Comparison of ENCODE assay signal across 8 cellular contexts in genomic region chr11:662689-663274, GRCh38. TPM values are rescaled to one million over a fixed set of nuclear protein-coding genes. Genes with fewer than 3 reads are reported as not detected.
DNase-seq lines count a peak whose midpoint lies in the region; ATAC-seq, FAIRE-seq and TF ChIP-seq lines count a peak whose summit lies in the region.

No MANE protein-coding gene starts in this region.

- H3K27me3 ChIP-seq in naive thymus-derived CD4-positive, alpha-beta T cell (ENCODE audit: control insufficient read depth in 2 of 2, insufficient read depth in 2 of 2, low read length in 2 of 2), result no peaks in the 10 kb centered on the region

- TF ChIP-seq CTCF in LNCaP clone FGC (IDR thresholded peaks at IDR 0.05; ENCODE audit: control insufficient read depth, extremely low read depth, insufficient read depth), result peak; percentile 85

- CTCF ChIA-PET in activated CD4-positive, alpha-beta memory T cell treated with anti-CD3 and anti-CD28 coated beads for 36 hours (lab: Charles Lee), result interaction anchor here (0.6 to 3.3 kb wide), 4 partner anchors 11 to 60 kb away, joined by 3 to 38 read pairs (median 4); partner anchors contain the start of gene TMEM80
- CTCF ChIA-PET in naive thymus-derived CD4-positive, alpha-beta T cell (lab: Charles Lee), result interaction anchor here (0.7 to 1.9 kb wide), 4 partner anchors 55 to 103 kb away, joined by 3 to 10 read pairs (median 4); no protein-coding TSS in a partner anchor

- no peak overlapping the region for H3K4me3 Mint-ChIP-seq in activated CD4-positive, alpha-beta memory T cell treated with anti-CD3 and anti-CD28 coated beads for 36 hours
- H3K4me3 Mint-ChIP-seq in naive thymus-derived CD4-positive, alpha-beta T cell, result no peak overlapping the region

- peak; percentile 72 for DNase-seq in ELR (ENCODE audit: low read depth)
- DNase-seq in LNCaP clone FGC (ENCODE audit: low read depth), result no peak
- peak; percentile 56 for DNase-seq in activated CD4-positive, alpha-beta memory T cell treated with anti-CD3 and anti-CD28 coated beads for 36 hours
- peak; percentile 61 to 74 for DNase-seq in erythroblast (lab: John Stamatoyannopoulos, UW)
- peak in 6 of 9 donors; percentile 24 to 48 (median 32) for DNase-seq in naive thymus-derived CD4-positive, alpha-beta T cell
- DNase-seq in urothelium cell line (ENCODE audit: low spot score), result peak; percentile 65

- H3K4me3 ChIP-seq in LNCaP clone FGC (ENCODE audit: low read depth, low read length), result no peak overlapping the region
- H3K4me3 ChIP-seq in naive thymus-derived CD4-positive, alpha-beta T cell (ENCODE audit: low read length), result no peak overlapping the region

- peak; percentile 86 for ATAC-seq in naive thymus-derived CD4-positive, alpha-beta T cell
- ATAC-seq in GM18861 (IDR thresholded peaks at IDR 0.05; ENCODE audit: unreplicated experiment) (no peak), HG03571 (IDR thresholded peaks at IDR 0.05; ENCODE audit: unreplicated experiment) (no peak)

- H3K27ac Mint-ChIP-seq in activated CD4-positive, alpha-beta memory T cell treated with anti-CD3 and anti-CD28 coated beads for 36 hours, result no peak overlapping the region
- peak overlapping the region in 1 of 9 donors; percentile 46 for H3K27ac Mint-ChIP-seq in naive thymus-derived CD4-positive, alpha-beta T cell

- H3K36me3 Mint-ChIP-seq in activated CD4-positive, alpha-beta memory T cell treated with anti-CD3 and anti-CD28 coated beads for 36 hours, result peaks cover 13% of the 10 kb centered on the region
- H3K36me3 Mint-ChIP-seq in naive thymus-derived CD4-positive, alpha-beta T cell, result peaks cover 0 to 16% (median 0%) of the 10 kb centered on the region in 5 donors

- POLR2A ChIA-PET in activated CD4-positive, alpha-beta memory T cell treated with anti-CD3 and anti-CD28 coated beads for 36 hours (lab: Charles Lee), result no interaction called here
- POLR2A ChIA-PET in naive thymus-derived CD4-positive, alpha-beta T cell (lab: Charles Lee), result no interaction called here

- H3K27me3 Mint-ChIP-seq in activated CD4-positive, alpha-beta memory T cell treated with anti-CD3 and anti-CD28 coated beads for 36 hours, result no peaks in the 10 kb centered on the region
- H3K27me3 Mint-ChIP-seq in naive thymus-derived CD4-positive, alpha-beta T cell, result no peaks in the 10 kb centered on the region

- intact Hi-C loops in activated CD4-positive, alpha-beta memory T cell treated with anti-CD3 and anti-CD28 coated beads for 36 hours (cut with micrococcal nuclease), result loop anchor here (1.0 kb wide), 1 partner anchor 61 kb away; no protein-coding TSS in a partner anchor
- intact Hi-C loops in naive thymus-derived CD4-positive, alpha-beta T cell (cut with micrococcal nuclease), result loop anchor here (1.0 to 2.0 kb wide), 4 partner anchors 34 to 103 kb away; no protein-coding TSS in a partner anchor

- no peaks in the 10 kb centered on the region for H3K4me1 ChIP-seq in naive thymus-derived CD4-positive, alpha-beta T cell (ENCODE audit: control insufficient read depth in 2 of 2, insufficient read depth in 2 of 2, low read length in 2 of 2)

- no peaks in the 10 kb centered on the region for H3K9me3 Mint-ChIP-seq in activated CD4-positive, alpha-beta memory T cell treated with anti-CD3 and anti-CD28 coated beads for 36 hours
- H3K9me3 Mint-ChIP-seq in naive thymus-derived CD4-positive, alpha-beta T cell, result no peaks in the 10 kb centered on the region

- H3K9me3 ChIP-seq in naive thymus-derived CD4-positive, alpha-beta T cell (ENCODE audit: control insufficient read depth in 2 of 3, low read length in 3 of 3), result no peaks in the 10 kb centered on the region

- H3K4me1 Mint-ChIP-seq in activated CD4-positive, alpha-beta memory T cell treated with anti-CD3 and anti-CD28 coated beads for 36 hours (ENCODE audit: low read depth), result no peaks in the 10 kb centered on the region
- peaks cover 0 to 7% (median 2%) of the 10 kb centered on the region in 7 donors for H3K4me1 Mint-ChIP-seq in naive thymus-derived CD4-positive, alpha-beta T cell

- H3K27ac ChIP-seq in naive thymus-derived CD4-positive, alpha-beta T cell (ENCODE audit: low read depth, low read length), result no peak overlapping the region

- peaks cover 0 to 52% (median 0%) of the 10 kb centered on the region in 3 experiments for H3K36me3 ChIP-seq in naive thymus-derived CD4-positive, alpha-beta T cell (ENCODE audit: control insufficient read depth in 2 of 3, insufficient read depth in 3 of 3, low read length in 3 of 3)

- peak; percentile 13 for FAIRE-seq in urothelium cell line (lab: Jason Lieb, UNC)

- TF ChIP-seq POLR2A in erythroblast (IDR thresholded peaks at IDR 0.05; ENCODE audit: low read length), result no peak

RNA-seq across cellular contexts. Expression of gene DRD4, which starts 25.7 kb away (rescaled TPM):
- total RNA-seq in activated CD4-positive, alpha-beta memory T cell treated with anti-CD3 and anti-CD28 coated beads for 36 hours, result under 1 TPM; 0.21 to 0.39 TPM
- 1 to 10 TPM in 2 of 5 experiments, under 1 TPM in 3; 0.27 to 1.9 (median 0.75) TPM for total RNA-seq in naive thymus-derived CD4-positive, alpha-beta T cell
- not detected for polyA plus RNA-seq in naive thymus-derived CD4-positive, alpha-beta T cell

RNA-seq across cellular contexts. Expression of gene DEAF1, which starts 32.2 kb away (rescaled TPM):
- total RNA-seq in activated CD4-positive, alpha-beta memory T cell treated with anti-CD3 and anti-CD28 coated beads for 36 hours, result 10 to 100 TPM; 41.5 to 50.5 TPM
- 100 to 1,000 TPM in 1 of 5 experiments, 10 to 100 TPM in 4; 44.5 to 117 (median 54.2) TPM for total RNA-seq in naive thymus-derived CD4-positive, alpha-beta T cell
- polyA plus RNA-seq in naive thymus-derived CD4-positive, alpha-beta T cell, result 10 to 100 TPM; 33.0 to 71.8 TPM

RNA-seq across cellular contexts. Expression of gene TMEM80, which starts 32.8 kb away (rescaled TPM):
- total RNA-seq in activated CD4-positive, alpha-beta memory T cell treated with anti-CD3 and anti-CD28 coated beads for 36 hours, result 1 to 10 TPM; 9.5 to 9.8 TPM
- total RNA-seq in naive thymus-derived CD4-positive, alpha-beta T cell, result 10 to 100 TPM; 26.2 to 44.3 (median 40.4) TPM
- polyA plus RNA-seq in naive thymus-derived CD4-positive, alpha-beta T cell, result 10 to 100 TPM; 31.4 to 37.8 TPM

RNA-seq across cellular contexts. Expression of gene SCT, which starts 35.8 kb away (rescaled TPM):
- total RNA-seq in activated CD4-positive, alpha-beta memory T cell treated with anti-CD3 and anti-CD28 coated beads for 36 hours, result not detected
- not detected for total RNA-seq in naive thymus-derived CD4-positive, alpha-beta T cell
- not detected for polyA plus RNA-seq in naive thymus-derived CD4-positive, alpha-beta T cell

RNA-seq across cellular contexts. Expression of gene CDHR5, which starts 38.0 kb away (rescaled TPM):
- total RNA-seq in activated CD4-positive, alpha-beta memory T cell treated with anti-CD3 and anti-CD28 coated beads for 36 hours, result not detected
- total RNA-seq in naive thymus-derived CD4-positive, alpha-beta T cell, result not detected
- polyA plus RNA-seq in naive thymus-derived CD4-positive, alpha-beta T cell, result not detected
